24 cellular contexts compared by ENCODE assay signal in the genomic region with DNA sequence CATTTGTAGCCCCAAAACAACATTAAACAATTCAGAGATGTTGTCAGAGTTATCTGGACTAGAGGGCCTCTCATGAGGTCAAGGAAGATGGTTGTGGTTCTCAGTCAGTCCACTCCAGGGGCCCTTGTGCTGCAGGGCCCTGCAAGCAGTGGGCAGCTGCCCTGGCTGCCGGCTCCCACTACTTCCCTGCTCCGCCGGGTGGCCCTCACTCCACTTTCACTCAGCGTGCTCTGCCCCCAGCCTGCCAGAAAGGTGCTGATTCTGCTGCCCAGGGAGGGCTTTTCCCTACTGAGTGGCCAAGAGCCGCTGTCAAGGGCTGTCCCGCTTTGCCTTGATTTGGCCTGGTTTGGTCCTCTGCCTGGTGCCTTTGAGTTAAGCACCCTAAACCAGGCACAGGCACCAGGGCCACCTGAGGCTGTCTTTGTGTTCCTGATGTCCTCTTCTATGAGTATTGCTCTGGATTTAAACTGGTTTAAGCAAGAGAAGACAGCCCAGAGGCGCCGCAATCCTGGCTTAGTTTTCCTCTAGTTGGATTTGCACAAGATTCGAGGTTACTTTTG.
"Had no signal": no experiment of that assay in that cellular context is flagged by ENCODE, and none has a peak within 500 bp of the region (broad histone marks: within the 10 kb centered on the region; RNA-seq: fewer than 3 reads in every experiment).

No MANE protein-coding gene starts in this region.

- ATAC-seq: activated CD4-positive, CD25-positive, alpha-beta regulatory T cell treated with anti-CD3 and anti-CD28 coated beads, Interleukin-2, amount 50 U/mL, for 24 hours; activated T-cell treated with anti-CD3 and anti-CD28 coated beads, Interleukin-2, amount 50 U/mL, for 72 hours; esophagus mucosa; gastroesophageal sphincter; stimulated activated memory B cell treated with anti-CD40 and anti-IgM and Interleukin-4, amounts not matched to agents 10 μg/mL and 1 μg/mL and 100 μg/mL, for 72 hours had no signal

- H3K27me3 ChIP-seq: brain microvascular endothelial cell, gastroesophageal sphincter, spleen had no signal

- H3K27ac Mint-ChIP-seq: activated T-cell treated with anti-CD3 and anti-CD28 coated beads, Interleukin-2, amount 50 U/mL, for 72 hours; nephron progenitor cell; stimulated activated memory B cell treated with anti-CD40 and anti-IgM and Interleukin-4, amounts not matched to agents 10 μg/mL and 1 μg/mL and 100 μg/mL, for 72 hours had no signal

- FAIRE-seq: colon, urothelium cell line had no signal

- H3K36me3 ChIP-seq: brain microvascular endothelial cell, gastroesophageal sphincter, heart right ventricle, lower lobe of right lung, spleen had no signal

- H3K4me3 Mint-ChIP-seq: activated T-cell treated with anti-CD3 and anti-CD28 coated beads, Interleukin-2, amount 50 U/mL, for 72 hours; stimulated activated memory B cell treated with anti-CD40 and anti-IgM and Interleukin-4, amounts not matched to agents 10 μg/mL and 1 μg/mL and 100 μg/mL, for 72 hours had no signal

- H3K9me3 Mint-ChIP-seq: nephron progenitor cell had no signal

- H3K27me3 Mint-ChIP-seq: stimulated activated memory B cell treated with anti-CD40 and anti-IgM and Interleukin-4, amounts not matched to agents 10 μg/mL and 1 μg/mL and 100 μg/mL, for 72 hours had no signal

- H3K36me3 Mint-ChIP-seq: stimulated activated memory B cell treated with anti-CD40 and anti-IgM and Interleukin-4, amounts not matched to agents 10 μg/mL and 1 μg/mL and 100 μg/mL, for 72 hours had no signal

- H3K4me1 ChIP-seq: gastroesophageal sphincter had no signal

- H3K27ac ChIP-seq: brain microvascular endothelial cell, gastroesophageal sphincter, heart right ventricle, lower lobe of right lung, spleen had no signal

- DNase-seq: activated CD4-positive, alpha-beta T cell treated with anti-CD3 and anti-CD28 coated beads, Interleukin-2, amount 50 U/mL, for 1 hour; activated CD8-positive, alpha-beta memory T cell treated with anti-CD3 and anti-CD28 coated beads for 24 hours; activated CD8-positive, alpha-beta memory T cell treated with anti-CD3 and anti-CD28 coated beads, Interleukin-2, amount 50 U/mL, for 48 hours; activated effector memory CD4-positive, alpha-beta T cell treated with anti-CD3 and anti-CD28 coated beads, Interleukin-2, amount 50 U/mL, for 16 hours; activated naive CD4-positive, alpha-beta T cell treated with anti-CD3 and anti-CD28 coated beads, Interleukin-2, amount 50 U/mL, for 16 hours; activated T-cell treated with anti-CD3 and anti-CD28 coated beads, Interleukin-2, amount 50 U/mL, for 72 hours; aorta; brain microvascular endothelial cell; central memory CD4-positive, alpha-beta T cell; heart right ventricle; lower lobe of right lung; midbrain; retina; spleen; stimulated activated CD4-positive, alpha-beta T cell treated with anti-CD3 and anti-CD28 coated beads, Interleukin-4, amount 100 ng/mL, for 4 hours; T-helper 1 cell; T-helper 9 cell had no signal

- H3K9me3 ChIP-seq: gastroesophageal sphincter, lower lobe of right lung had no signal

- H3K4me3 ChIP-seq: gastroesophageal sphincter, heart right ventricle, lower lobe of right lung, spleen had no signal
